ENCODE assay signal across 15 cellular contexts in genomic region chr2:44553456-44553855, GRCh38.
A peak's percentile ranks its signal among the peaks of the same experiment; 100 is the strongest.
DNase-seq lines count a peak whose midpoint lies in the region; TF ChIP-seq lines count a peak whose summit lies in the region.
"Had no signal": no experiment of that assay in that cellular context is flagged by ENCODE, and none has a peak within 500 bp of the region (broad histone marks: within the 10 kb centered on the region; RNA-seq: fewer than 3 reads in every experiment).

No MANE protein-coding gene starts in this region.

- H3K4me1 ChIP-seq in breast epithelium (peaks cover 0 to 8% of the 10 kb centered on the region in 2 donors), adipocyte (ENCODE audit: control insufficient read depth, insufficient read depth, low read length) (peaks cover 26% of the 10 kb centered on the region)

- POLR2A ChIA-PET in MCF 10A (lab: Yijun Ruan, JAX) = interaction anchor here (0.6 to 1.2 kb wide), 4 partner anchors 12 to 191 kb away, joined by 3 to 6 read pairs (median 4); no protein-coding TSS in a partner anchor
- POLR2A ChIA-PET in activated CD4-positive, alpha-beta T cell treated with anti-CD3 and anti-CD28 coated beads, Interleukin-2, amount 10 ng/mL, durations not matched to agents 7 days and 5 days (lab: Charles Lee) = no interaction called here

- TF ChIP-seq CTCF in MCF 10A (IDR thresholded peaks at IDR 0.05; ENCODE audit: unreplicated experiment) = no peak
- TF ChIP-seq CTCF in breast epithelium (IDR thresholded peaks at IDR 0.05) = no peak

- no peak overlapping the region for H3K27ac ChIP-seq in breast epithelium

- H3K4me3 ChIP-seq in breast epithelium (no peak overlapping the region), adipocyte (ENCODE audit: low read length) (no peak overlapping the region)

- H3K36me3 ChIP-seq in breast epithelium (no peaks in the 10 kb centered on the region), adipocyte (ENCODE audit: control insufficient read depth, insufficient read depth, low read length, severe bottlenecking) (no peaks in the 10 kb centered on the region)

- DNase-seq in MCF 10A (ENCODE audit: unreplicated experiment) (peak; percentile 90), breast epithelium (ENCODE audit: low spot score in 2 of 2) (no peak), adipocyte (ENCODE audit: low read depth) (peak; percentile 57), fibroblast of the conjunctiva (ENCODE audit: low read depth) (peak; percentile 42), NCI-H2196 treated with DMSO at 0.1 percent for 48 hours (lab: John Stamatoyannopoulos, UW; ENCODE audit: unreplicated experiment) (no peak), foreskin melanocyte (no peak)
- no peak for DNase-seq in activated effector memory CD4-positive, alpha-beta T cell treated with anti-CD3 and anti-CD28 coated beads, Interleukin-2, amount 50 U/mL, for 16 hours
- no peak for DNase-seq in activated CD4-positive, alpha-beta T cell treated with anti-CD3 and anti-CD28 coated beads, Interleukin-2, amount 10 ng/mL, durations not matched to agents 7 days and 5 days
- DNase-seq: 8988T; activated naive CD4-positive, alpha-beta T cell treated with anti-CD3 and anti-CD28 coated beads for 36 hours; Calu3; cerebellar nuclear complex; NCI-H2081; nucleus accumbens had no signal

- no peak overlapping the region for H3K9ac ChIP-seq in adipocyte (ENCODE audit: low read length)

- H3K4me3 Mint-ChIP-seq in MCF 10A (ENCODE audit: unreplicated experiment) = no peak overlapping the region
- H3K4me3 Mint-ChIP-seq in activated CD4-positive, alpha-beta T cell treated with anti-CD3 and anti-CD28 coated beads, Interleukin-2, amount 10 ng/mL, durations not matched to agents 7 days and 5 days = no peak overlapping the region
- H3K4me3 Mint-ChIP-seq: activated naive CD4-positive, alpha-beta T cell treated with anti-CD3 and anti-CD28 coated beads for 36 hours; mesothelial cell of epicardium had no signal

- CTCF ChIA-PET in MCF 10A (lab: Yijun Ruan, JAX) = interaction anchor here (0.6 to 1.5 kb wide), 3 partner anchors 22 to 74 kb away, joined by 3 to 6 read pairs (median 3); no protein-coding TSS in a partner anchor
- CTCF ChIA-PET in activated CD4-positive, alpha-beta T cell treated with anti-CD3 and anti-CD28 coated beads, Interleukin-2, amount 10 ng/mL, durations not matched to agents 7 days and 5 days (lab: Charles Lee) = no interaction called here

- H3K36me3 Mint-ChIP-seq in MCF 10A (ENCODE audit: insufficient read depth, unreplicated experiment) = no peaks in the 10 kb centered on the region
- H3K36me3 Mint-ChIP-seq in activated CD4-positive, alpha-beta T cell treated with anti-CD3 and anti-CD28 coated beads, Interleukin-2, amount 10 ng/mL, durations not matched to agents 7 days and 5 days (ENCODE audit: low read depth) = peaks cover 2% of the 10 kb centered on the region
- H3K36me3 Mint-ChIP-seq: mesothelial cell of epicardium had no signal

- no peak for TF ChIP-seq POLR2A in breast epithelium (IDR thresholded peaks at IDR 0.05)

- peak overlapping the region; percentile 90 for H3K27ac Mint-ChIP-seq in MCF 10A (ENCODE audit: low read depth, unreplicated experiment)
- H3K27ac Mint-ChIP-seq in activated CD4-positive, alpha-beta T cell treated with anti-CD3 and anti-CD28 coated beads, Interleukin-2, amount 10 ng/mL, durations not matched to agents 7 days and 5 days = no peak overlapping the region
- H3K27ac Mint-ChIP-seq: activated naive CD4-positive, alpha-beta T cell treated with anti-CD3 and anti-CD28 coated beads for 36 hours; mesothelial cell of epicardium had no signal

- no peaks in the 10 kb centered on the region for H3K9me3 Mint-ChIP-seq in MCF 10A (ENCODE audit: unreplicated experiment)
- no peaks in the 10 kb centered on the region for H3K9me3 Mint-ChIP-seq in activated CD4-positive, alpha-beta T cell treated with anti-CD3 and anti-CD28 coated beads, Interleukin-2, amount 10 ng/mL, durations not matched to agents 7 days and 5 days
- H3K9me3 Mint-ChIP-seq: activated naive CD4-positive, alpha-beta T cell treated with anti-CD3 and anti-CD28 coated beads for 36 hours had no signal

- H3K27me3 ChIP-seq in breast epithelium = no peaks in the 10 kb centered on the region
- no peaks in the 10 kb centered on the region for H3K27me3 ChIP-seq in adipocyte (replicated peaks; ENCODE audit: control insufficient read depth, insufficient read depth, low read length)

- no TSS peak for BruUV-seq in MCF 10A (replicated peaks; lab: Mats Ljungman, UMichigan)

- no peaks in the 10 kb centered on the region for H3K27me3 Mint-ChIP-seq in MCF 10A (ENCODE audit: insufficient read depth, unreplicated experiment)
- H3K27me3 Mint-ChIP-seq in activated CD4-positive, alpha-beta T cell treated with anti-CD3 and anti-CD28 coated beads, Interleukin-2, amount 10 ng/mL, durations not matched to agents 7 days and 5 days = no peaks in the 10 kb centered on the region

- intact Hi-C loops in MCF 10A (cut with micrococcal nuclease) (no loop called here), breast epithelium (cut with DNase I; ENCODE audit: low total_unique reads) (no loop called here)

- H3K4me1 Mint-ChIP-seq in MCF 10A (ENCODE audit: insufficient read depth, unreplicated experiment) = peaks cover 51% of the 10 kb centered on the region
- H3K4me1 Mint-ChIP-seq in activated CD4-positive, alpha-beta T cell treated with anti-CD3 and anti-CD28 coated beads, Interleukin-2, amount 10 ng/mL, durations not matched to agents 7 days and 5 days = peaks cover 4% of the 10 kb centered on the region

- H3K9me3 ChIP-seq in breast epithelium = no peaks in the 10 kb centered on the region
- no peaks in the 10 kb centered on the region for H3K9me3 ChIP-seq in adipocyte (ENCODE audit: control insufficient read depth, low read length)

Comparison
In these comparisons a context has a peak if more than half of its experiments do, and no peak if none do; other contexts are left out.
1. DNase-seq: peak in MCF 10A (single experiment), adipocyte (single experiment) and fibroblast of the conjunctiva (single experiment); none in breast epithelium (0 of 2), NCI-H2196 treated with DMSO at 0.1 percent for 48 hours (single experiment), activated effector memory CD4-positive, alpha-beta T cell treated with anti-CD3 and anti-CD28 coated beads, Interleukin-2, amount 50 U/mL, for 16 hours (single experiment), foreskin melanocyte (single experiment) and activated CD4-positive, alpha-beta T cell treated with anti-CD3 and anti-CD28 coated beads, Interleukin-2, amount 10 ng/mL, durations not matched to agents 7 days and 5 days (single experiment).